2 cellular contexts compared by ENCODE assay signal in the genomic region with DNA sequence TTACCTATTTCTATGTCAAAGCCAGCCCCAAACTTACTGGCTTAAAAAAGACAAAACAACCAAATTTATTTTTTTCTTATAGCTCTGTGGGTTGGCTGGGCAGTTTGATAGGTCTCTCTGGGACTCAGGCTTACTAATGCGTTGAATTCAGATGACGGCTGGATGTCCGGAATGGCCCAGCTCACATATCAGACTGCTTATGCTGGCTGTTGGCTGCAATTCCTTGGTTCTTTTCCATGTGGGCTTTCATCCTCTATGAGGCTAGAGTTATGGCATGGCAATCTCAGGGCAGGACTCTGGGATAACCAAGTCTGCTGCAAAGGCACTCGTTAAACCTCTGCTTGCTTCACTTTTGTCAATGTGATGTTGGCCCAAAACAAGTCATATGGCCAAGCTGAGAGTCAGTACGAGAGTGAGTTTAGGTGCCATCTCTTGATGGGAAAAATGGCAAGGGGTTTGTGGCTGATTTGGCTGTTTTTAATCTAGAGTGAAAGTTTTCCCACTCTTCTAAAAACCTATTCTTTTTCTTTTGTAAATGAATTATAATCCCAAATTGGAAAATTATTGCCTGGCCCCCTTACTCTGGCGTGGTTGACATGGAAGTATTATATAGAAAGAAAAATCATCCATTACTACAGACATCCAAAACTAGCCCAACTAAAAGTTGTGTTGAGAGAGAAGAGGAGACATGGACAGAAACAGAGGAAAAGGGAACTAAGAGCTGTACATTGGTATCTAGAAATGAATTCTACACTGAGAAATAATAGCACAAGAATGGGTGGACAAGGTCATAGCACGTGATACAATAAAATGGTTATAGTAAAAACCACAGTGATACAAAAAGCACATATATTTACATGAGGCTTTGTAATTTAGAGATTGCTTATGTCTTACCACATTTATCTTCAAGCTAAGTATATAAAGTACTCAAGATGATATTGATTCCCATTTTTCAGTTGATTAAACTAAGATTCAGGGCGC.
TF ChIP-seq lines count a peak whose summit lies in the region.

No MANE protein-coding gene starts in this region.

TF ChIP-seq in GM12891, 5 proteins besides CTCF, POLR2A, EP300 and RAD21:
- TF ChIP-seq TAF1 (IDR thresholded peaks at IDR 0.05; ENCODE audit: low read depth, low read length): no peak
- TF ChIP-seq SPI1 (IDR thresholded peaks at IDR 0.05; ENCODE audit: low read depth, low read length): no peak
- TF ChIP-seq POLR2AphosphoS5 (IDR thresholded peaks at IDR 0.05; ENCODE audit: low read depth, low read length): no peak
- TF ChIP-seq POU2F2 (IDR thresholded peaks at IDR 0.05; ENCODE audit: low read depth, low read length): no peak
- no peak for TF ChIP-seq PAX5 (IDR thresholded peaks at IDR 0.05; ENCODE audit: insufficient read depth, low read length, severe bottlenecking)
TF ChIP-seq in GM12891: peak in this region for 0.

TF ChIP-seq in IMR-90, 13 proteins besides CTCF, POLR2A, EP300 and RAD21:
- TF ChIP-seq, protein P1, sequence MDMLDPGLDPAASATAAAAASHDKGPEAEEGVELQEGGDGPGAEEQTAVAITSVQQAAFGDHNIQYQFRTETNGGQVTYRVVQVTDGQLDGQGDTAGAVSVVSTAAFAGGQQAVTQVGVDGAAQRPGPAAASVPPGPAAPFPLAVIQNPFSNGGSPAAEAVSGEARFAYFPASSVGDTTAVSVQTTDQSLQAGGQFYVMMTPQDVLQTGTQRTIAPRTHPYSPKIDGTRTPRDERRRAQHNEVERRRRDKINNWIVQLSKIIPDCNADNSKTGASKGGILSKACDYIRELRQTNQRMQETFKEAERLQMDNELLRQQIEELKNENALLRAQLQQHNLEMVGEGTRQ (IDR thresholded peaks at IDR 0.05; ENCODE audit: low read depth, low read length): no peak
- no peak for TF ChIP-seq BHLHE40 (IDR thresholded peaks at IDR 0.05; ENCODE audit: low read depth, low read length)
- TF ChIP-seq FOS (IDR thresholded peaks at IDR 0.05; ENCODE audit: low read depth, low read length): no peak
- TF ChIP-seq CHD1 (IDR thresholded peaks at IDR 0.05; ENCODE audit: low read depth, low read length): no peak
- no peak for TF ChIP-seq MAFK (IDR thresholded peaks at IDR 0.05; ENCODE audit: low read depth, low read length)
- no peak for TF ChIP-seq MAZ (IDR thresholded peaks at IDR 0.05; ENCODE audit: borderline replicate concordance, low read depth, low read length)
- no peak for TF ChIP-seq MXI1 (IDR thresholded peaks at IDR 0.05; ENCODE audit: borderline replicate concordance, low read depth, low read length)
- TF ChIP-seq RFX5 (IDR thresholded peaks at IDR 0.05; ENCODE audit: low read depth, low read length): no peak
- TF ChIP-seq NFE2L2 (IDR thresholded peaks at IDR 0.05; ENCODE audit: low read depth, low read length): no peak
- TF ChIP-seq, protein P2, sequence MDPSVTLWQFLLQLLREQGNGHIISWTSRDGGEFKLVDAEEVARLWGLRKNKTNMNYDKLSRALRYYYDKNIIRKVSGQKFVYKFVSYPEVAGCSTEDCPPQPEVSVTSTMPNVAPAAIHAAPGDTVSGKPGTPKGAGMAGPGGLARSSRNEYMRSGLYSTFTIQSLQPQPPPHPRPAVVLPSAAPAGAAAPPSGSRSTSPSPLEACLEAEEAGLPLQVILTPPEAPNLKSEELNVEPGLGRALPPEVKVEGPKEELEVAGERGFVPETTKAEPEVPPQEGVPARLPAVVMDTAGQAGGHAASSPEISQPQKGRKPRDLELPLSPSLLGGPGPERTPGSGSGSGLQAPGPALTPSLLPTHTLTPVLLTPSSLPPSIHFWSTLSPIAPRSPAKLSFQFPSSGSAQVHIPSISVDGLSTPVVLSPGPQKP (IDR thresholded peaks at IDR 0.05; ENCODE audit: borderline replicate concordance, low read depth, low read length): no peak
- TF ChIP-seq RCOR1 (IDR thresholded peaks at IDR 0.05; ENCODE audit: insufficient replicate concordance, low read length): no peak
- no peak for TF ChIP-seq SMC3 (IDR thresholded peaks at IDR 0.05; ENCODE audit: low read depth, low read length)
- TF ChIP-seq CEBPB (IDR thresholded peaks at IDR 0.05; ENCODE audit: low read depth, low read length): no peak
